15 cellular contexts compared by ENCODE assay signal in genomic region chr1:228811655-228812315, GRCh38.
DNase-seq lines count a peak whose midpoint lies in the region; ATAC-seq and TF ChIP-seq lines count a peak whose summit lies in the region.
"Had no signal": no experiment of that assay in that cellular context is flagged by ENCODE, and none has a peak within 500 bp of the region (broad histone marks: within the 10 kb centered on the region; RNA-seq: fewer than 3 reads in every experiment).

No MANE protein-coding gene starts in this region.

- H3K4me3 ChIP-seq in BLaER1, result no peak overlapping the region
- no peak overlapping the region for H3K4me3 ChIP-seq in CD4-positive, alpha-beta memory T cell (ENCODE audit: low read length in 2 of 2)
- peak overlapping the region in 4 of 59 donors; percentile 5 to 38 (median 19) for H3K4me3 ChIP-seq in dorsolateral prefrontal cortex
- H3K4me3 ChIP-seq: prostate gland had no signal

- no peaks in the 10 kb centered on the region for H3K36me3 ChIP-seq in BLaER1
- H3K36me3 ChIP-seq in CD4-positive, alpha-beta memory T cell (ENCODE audit: insufficient read depth, low read length), result no peaks in the 10 kb centered on the region
- H3K36me3 ChIP-seq: prostate gland had no signal

- H3K9me3 Mint-ChIP-seq in CD4-positive, alpha-beta memory T cell, result no peaks in the 10 kb centered on the region
- H3K9me3 Mint-ChIP-seq in progenitor cell of endocrine pancreas (ENCODE audit: low read depth), result no peaks in the 10 kb centered on the region

- H3K27ac ChIP-seq in BLaER1 (no peak overlapping the region), dorsolateral prefrontal cortex (peak overlapping the region in 57 of 59 donors; percentile 6 to 89 (median 75))
- no peak overlapping the region for H3K27ac ChIP-seq in CD4-positive, alpha-beta memory T cell (ENCODE audit: low read depth, low read length)
- H3K27ac ChIP-seq: prostate gland had no signal

- peak overlapping the region in 6 of 7 donors; percentile 55 to 87 (median 80) for H3K27ac Mint-ChIP-seq in CD4-positive, alpha-beta memory T cell
- peak overlapping the region; percentile 11 for H3K27ac Mint-ChIP-seq in progenitor cell of endocrine pancreas

- no peaks in the 10 kb centered on the region for H4K20me1 ChIP-seq in BLaER1

- no peaks in the 10 kb centered on the region for H3K27me3 Mint-ChIP-seq in CD4-positive, alpha-beta memory T cell
- no peaks in the 10 kb centered on the region for H3K27me3 Mint-ChIP-seq in progenitor cell of endocrine pancreas

- H3K4me3 Mint-ChIP-seq in CD4-positive, alpha-beta memory T cell, result peak overlapping the region in 1 of 8 donors; percentile 9
- no peak overlapping the region for H3K4me3 Mint-ChIP-seq in progenitor cell of endocrine pancreas (ENCODE audit: low read depth)

- CTCF ChIA-PET in CD4-positive, alpha-beta memory T cell (lab: Charles Lee; ENCODE audit: partially characterized antibody), result interaction anchor here (1.4 kb wide), 1 partner anchor 17 kb away, joined by 3 read pairs; no protein-coding TSS in a partner anchor

- H3K36me3 Mint-ChIP-seq in CD4-positive, alpha-beta memory T cell, result no peaks in the 10 kb centered on the region
- H3K36me3 Mint-ChIP-seq in progenitor cell of endocrine pancreas (ENCODE audit: insufficient read depth), result no peaks in the 10 kb centered on the region

- TF ChIP-seq CTCF in dorsolateral prefrontal cortex (IDR thresholded peaks at IDR 0.05 in 54 of 56, conservative IDR thresholded peaks at IDR 0.05 in 2 of 56; ENCODE audit: low read depth in 1 of 56, partially characterized antibody in 56 of 56) (no peak), progenitor cell of endocrine pancreas (IDR thresholded peaks at IDR 0.05; ENCODE audit: unreplicated experiment) (no peak)

- peak overlapping the region; percentile 46 for H3K4me2 ChIP-seq in BLaER1

- intact Hi-C loops in CD4-positive, alpha-beta memory T cell (cut with micrococcal nuclease), result no loop called here
- intact Hi-C loops in dorsolateral prefrontal cortex (cut with DNase I), result no loop called here

- ATAC-seq in HG03460 (IDR thresholded peaks at IDR 0.05; ENCODE audit: unreplicated experiment), result no peak
- ATAC-seq in GM21528 (IDR thresholded peaks at IDR 0.05; ENCODE audit: low FRiP score, unreplicated experiment), result no peak
- ATAC-seq: activated CD4-positive, CD25-positive, alpha-beta regulatory T cell treated with anti-CD3 and anti-CD28 coated beads, Interleukin-2, amount 50 U/mL, for 24 hours; left colon had no signal

- peaks cover 11% of the 10 kb centered on the region; the same call in 1 of the 2 replicates for H3K4me1 ChIP-seq in BLaER1
- peaks cover 30% of the 10 kb centered on the region for H3K4me1 ChIP-seq in CD4-positive, alpha-beta memory T cell (ENCODE audit: insufficient read depth, low read length)
- H3K4me1 ChIP-seq: prostate gland had no signal

- H3K27me3 ChIP-seq in BLaER1 (no peaks in the 10 kb centered on the region), dorsolateral prefrontal cortex (no peaks in the 10 kb centered on the region)
- no peaks in the 10 kb centered on the region for H3K27me3 ChIP-seq in CD4-positive, alpha-beta memory T cell (ENCODE audit: insufficient read depth, low read length)

- peaks cover 28 to 48% (median 39%) of the 10 kb centered on the region in 4 donors for H3K4me1 Mint-ChIP-seq in CD4-positive, alpha-beta memory T cell
- peaks cover 38% of the 10 kb centered on the region for H3K4me1 Mint-ChIP-seq in progenitor cell of endocrine pancreas (ENCODE audit: low read depth)

- DNase-seq in CD4-positive, alpha-beta memory T cell, result no peak
- DNase-seq in dorsolateral prefrontal cortex (no peak), progenitor cell of endocrine pancreas (ENCODE audit: low spot score, unreplicated experiment) (no peak), activated T-cell treated with anti-CD3 and anti-CD28 coated beads for 4 hours (no peak)
- DNase-seq: DMS153, foreskin fibroblast, GOT3, Karpas-422, left colon, NCI-H1417 treated with DMSO at 0.1 percent for 48 hours had no signal

- no peak overlapping the region for H3K9ac ChIP-seq in BLaER1

- POLR2A ChIA-PET in CD4-positive, alpha-beta memory T cell (lab: Charles Lee; ENCODE audit: partially characterized antibody), result no interaction called here

- H3K9me3 ChIP-seq in BLaER1, result no peaks in the 10 kb centered on the region
- H3K9me3 ChIP-seq in CD4-positive, alpha-beta memory T cell (ENCODE audit: control insufficient read depth in 1 of 2, low read length in 2 of 2), result no peaks in the 10 kb centered on the region
- H3K9me3 ChIP-seq: prostate gland had no signal

Comparison
In these comparisons a context has a peak if more than half of its experiments do, and no peak if none do; other contexts are left out.
1. H3K27ac ChIP-seq: peak in dorsolateral prefrontal cortex (57 of 59); none in BLaER1 (single experiment) and CD4-positive, alpha-beta memory T cell (single experiment).